20 cellular contexts compared by ENCODE assay signal in genomic region chr21:43210454-43211084, GRCh38. TPM values are rescaled to one million over a fixed set of nuclear protein-coding genes. Genes with fewer than 3 reads are reported as not detected.
DNase-seq lines count a peak whose midpoint lies in the region; ATAC-seq and TF ChIP-seq lines count a peak whose summit lies in the region.
"Had no signal": no experiment of that assay in that cellular context is flagged by ENCODE, and none has a peak within 500 bp of the region (broad histone marks: within the 10 kb centered on the region; RNA-seq: fewer than 3 reads in every experiment).

No MANE protein-coding gene starts in this region.

- no peaks in the 10 kb centered on the region for H3K36me3 Mint-ChIP-seq in MCF 10A (ENCODE audit: insufficient read depth, unreplicated experiment)
- H3K36me3 Mint-ChIP-seq: CD4-positive, CD25-positive, alpha-beta regulatory T cell had no signal

- H3K36me3 ChIP-seq in mammary epithelial cell (ENCODE audit: insufficient read depth, low read length) = no peaks in the 10 kb centered on the region
- H3K36me3 ChIP-seq in breast epithelium = no peaks in the 10 kb centered on the region
- H3K36me3 ChIP-seq in upper lobe of right lung = no peaks in the 10 kb centered on the region
- H3K36me3 ChIP-seq in WERI-Rb-1 = no peaks in the 10 kb centered on the region
- H3K36me3 ChIP-seq: left lung, Peyer's patch, transverse colon had no signal

- no peak overlapping the region for H2AFZ ChIP-seq in mammary epithelial cell (ENCODE audit: low read depth, low read length)

- dilution Hi-C loops in mammary epithelial cell (cut with HindIII; ENCODE audit: low sequenced_read_pairs) = no loop called here

- no peaks in the 10 kb centered on the region for H3K4me1 ChIP-seq in mammary epithelial cell (ENCODE audit: insufficient read depth, low read length)
- H3K4me1 ChIP-seq in breast epithelium = peaks cover 0 to 12% of the 10 kb centered on the region in 2 donors
- H3K4me1 ChIP-seq in upper lobe of right lung = peaks cover 8% of the 10 kb centered on the region

- BruUV-seq in MCF 10A (replicated peaks; lab: Mats Ljungman, UMichigan) (no TSS peak), mammary epithelial cell (replicated peaks; lab: Mats Ljungman, UMichigan) (no TSS peak)

- TF ChIP-seq POLR2A in breast epithelium (IDR thresholded peaks at IDR 0.05) = no peak

- no peaks in the 10 kb centered on the region for H4K20me1 ChIP-seq in mammary epithelial cell (ENCODE audit: insufficient read depth, low read length)

- H3K9ac ChIP-seq in mammary epithelial cell (ENCODE audit: insufficient read depth, low read length) = no peak overlapping the region

- H3K4me2 ChIP-seq in mammary epithelial cell (ENCODE audit: insufficient read depth, low read depth, low read length) = no peak overlapping the region

- intact Hi-C loops in MCF 10A (cut with micrococcal nuclease) (no loop called here), mammary epithelial cell (cut with micrococcal nuclease) (no loop called here), breast epithelium (cut with DNase I; ENCODE audit: low total_unique reads) (no loop called here), upper lobe of right lung (cut with DNase I) (no loop called here)

- H3K27me3 ChIP-seq in mammary epithelial cell (ENCODE audit: insufficient read depth, low read length) (no peaks in the 10 kb centered on the region), breast epithelium (no peaks in the 10 kb centered on the region), upper lobe of right lung (no peaks in the 10 kb centered on the region), WERI-Rb-1 (ENCODE audit: insufficient read depth, low read depth, severe bottlenecking) (no peaks in the 10 kb centered on the region)
- H3K27me3 ChIP-seq: left lung, Peyer's patch, transverse colon had no signal

- CTCF ChIA-PET in MCF 10A (lab: Yijun Ruan, JAX) (interaction anchor here (0.7 kb wide), 1 partner anchor 439 kb away, joined by 3 read pairs; no protein-coding TSS in a partner anchor), mammary epithelial cell (lab: Charles Lee; ENCODE audit: low non-redundant PET) (interaction anchor here (0.6 kb wide), 1 partner anchor 57 kb away, joined by 6 read pairs; no protein-coding TSS in a partner anchor)

- in situ Hi-C loops in mammary epithelial cell (cut with MboI; ENCODE audit: low sequenced_read_pairs in 2 of 2) = no loop called here

- no peaks in the 10 kb centered on the region for H3K9me3 ChIP-seq in mammary epithelial cell (replicated peaks; ENCODE audit: insufficient read depth, low read length)
- no peaks in the 10 kb centered on the region for H3K9me3 ChIP-seq in breast epithelium
- no peaks in the 10 kb centered on the region for H3K9me3 ChIP-seq in upper lobe of right lung
- H3K9me3 ChIP-seq in WERI-Rb-1 (ENCODE audit: severe bottlenecking) = no peaks in the 10 kb centered on the region
- H3K9me3 ChIP-seq: left lung, Peyer's patch, transverse colon had no signal

- H3K4me3 ChIP-seq in mammary epithelial cell (replicated peaks in 1 of 3; ENCODE audit: insufficient read depth in 1 of 3, low read depth in 2 of 3, low read length in 3 of 3) (no peak overlapping the region), breast epithelium (no peak overlapping the region), upper lobe of right lung (no peak overlapping the region), WERI-Rb-1 (ENCODE audit: low read depth, low read length) (no peak overlapping the region)
- H3K4me3 ChIP-seq: left lung, transverse colon had no signal

- 38% methylated on average over 7 of the region's 7 CpGs for WGBS in mammary epithelial cell (ENCODE audit: low coverage, missing lambda C conversion rate)

- H3K27me3 Mint-ChIP-seq in MCF 10A (ENCODE audit: insufficient read depth, unreplicated experiment) = no peaks in the 10 kb centered on the region

- peak overlapping the region; percentile 6 for H3K27ac Mint-ChIP-seq in MCF 10A (ENCODE audit: low read depth, unreplicated experiment)
- H3K27ac Mint-ChIP-seq: activated CD8-positive, alpha-beta T cell treated with anti-CD3 and anti-CD28 coated beads, Interleukin-2, amount 10 ng/mL, durations not matched to agents 7 days and 5 days; CD4-positive, CD25-positive, alpha-beta regulatory T cell had no signal

- H3K4me3 Mint-ChIP-seq in MCF 10A (ENCODE audit: unreplicated experiment) = no peak overlapping the region
- H3K4me3 Mint-ChIP-seq: activated CD8-positive, alpha-beta T cell treated with anti-CD3 and anti-CD28 coated beads, Interleukin-2, amount 10 ng/mL, durations not matched to agents 7 days and 5 days; CD4-positive, CD25-positive, alpha-beta regulatory T cell had no signal

- no peaks in the 10 kb centered on the region for H3K9me3 Mint-ChIP-seq in MCF 10A (ENCODE audit: unreplicated experiment)

- ATAC-seq in upper lobe of right lung = no peak
- no peak for ATAC-seq in GM19397 (IDR thresholded peaks at IDR 0.05; ENCODE audit: unreplicated experiment)

- DNase-seq in MCF 10A (ENCODE audit: unreplicated experiment) = no peak
- no peak for DNase-seq in mammary epithelial cell
- peak; percentile 39 for DNase-seq in breast epithelium (ENCODE audit: low spot score in 2 of 2)
- peak; percentile 10 for DNase-seq in mucosa of gallbladder (ENCODE audit: low spot score)
- DNase-seq in upper lobe of right lung = peak; percentile 53
- no peak for DNase-seq in DMS153 (lab: John Stamatoyannopoulos, UW)
- DNase-seq in WERI-Rb-1 = no peak
- DNase-seq: activated CD8-positive, alpha-beta T cell treated with anti-CD3 and anti-CD28 coated beads, Interleukin-2, amount 10 ng/mL, durations not matched to agents 7 days and 5 days; amygdala; CD4-positive, CD25-positive, alpha-beta regulatory T cell; foreskin fibroblast; GOT3; NCI-H1092 treated with DMSO at 0.1 percent for 48 hours; NCI-H2081 treated with DMSO at 0.1 percent for 48 hours; stimulated activated naive CD4-positive, alpha-beta T cell had no signal

- H3K4me1 Mint-ChIP-seq in MCF 10A (ENCODE audit: insufficient read depth, unreplicated experiment) = no peaks in the 10 kb centered on the region
- H3K4me1 Mint-ChIP-seq: CD4-positive, CD25-positive, alpha-beta regulatory T cell had no signal

- TF ChIP-seq CTCF in MCF 10A (IDR thresholded peaks at IDR 0.05; ENCODE audit: unreplicated experiment) (no peak), mammary epithelial cell (conservative IDR thresholded peaks at IDR 0.05 in 1 of 2, IDR thresholded peaks at IDR 0.05 in 1 of 2; ENCODE audit: extremely low read depth in 1 of 2, insufficient read depth in 1 of 2, low read depth in 1 of 2, low read length in 2 of 2) (no peak), breast epithelium (IDR thresholded peaks at IDR 0.05) (no peak), upper lobe of right lung (IDR thresholded peaks at IDR 0.05) (no peak), WERI-Rb-1 (IDR thresholded peaks at IDR 0.05; ENCODE audit: low read depth, low read length) (no peak)

- POLR2A ChIA-PET in MCF 10A (lab: Yijun Ruan, JAX) = no interaction called here

- H3K27ac ChIP-seq in mammary epithelial cell (ENCODE audit: insufficient read depth, low read depth, low read length) (no peak overlapping the region), breast epithelium (peak overlapping the region; percentile 50 to 72), upper lobe of right lung (no peak overlapping the region), WERI-Rb-1 (no peak overlapping the region)
- H3K27ac ChIP-seq: left lung, Peyer's patch had no signal

- no peaks in the 10 kb centered on the region for H3K79me2 ChIP-seq in mammary epithelial cell (ENCODE audit: insufficient read depth, low read length)

RNA-seq across cellular contexts. Expression of gene CRYAA, which starts 41.8 kb away (rescaled TPM):
- total RNA-seq in MCF 10A (2022) (not detected in 2 replicates), mammary epithelial cell (not detected), breast epithelium (not detected), mucosa of gallbladder (not detected), upper lobe of right lung (not detected)
- polyA plus RNA-seq in mammary epithelial cell = not detected
- polyA minus RNA-seq in mammary epithelial cell = not detected
- total RNA-seq: activated CD8-positive, alpha-beta T cell treated with anti-CD3 and anti-CD28 coated beads, Interleukin-2, amount 10 ng/mL, durations not matched to agents 7 days and 5 days; CD4-positive, CD25-positive, alpha-beta regulatory T cell; cerebellum; left lung; Peyer's patch; transverse colon had no signal
- polyA plus RNA-seq: CD4-positive, CD25-positive, alpha-beta regulatory T cell had no signal

Comparison
In these comparisons a context has a peak if more than half of its experiments do, and no peak if none do; other contexts are left out.
1. DNase-seq: peak in breast epithelium (2 of 2), mucosa of gallbladder (single experiment) and upper lobe of right lung (single experiment); none in MCF 10A (single experiment), mammary epithelial cell (single experiment), DMS153 (single experiment) and WERI-Rb-1 (single experiment).
2. H3K27ac ChIP-seq: peak in breast epithelium (2 of 2); none in mammary epithelial cell (single experiment), upper lobe of right lung (single experiment) and WERI-Rb-1 (single experiment).